ENCODE assay signal across 15 cellular contexts in genomic region chr2:73977466-73977865, GRCh38.
"Had no signal": no experiment of that assay in that cellular context is flagged by ENCODE, and none has a peak within 500 bp of the region (broad histone marks: within the 10 kb centered on the region; RNA-seq: fewer than 3 reads in every experiment).

No MANE protein-coding gene starts in this region.

- H3K4me1 ChIP-seq: uterus had no signal

- DNase-seq: activated CD4-positive, alpha-beta T cell treated with anti-CD3 and anti-CD28 coated beads, Interleukin-2, amount 50 U/mL, for 4 hours; activated CD4-positive, CD25-positive, alpha-beta regulatory T cell; activated gamma-delta T cell; activated T-cell treated with anti-CD3 and anti-CD28 coated beads, Interleukin-2, amount 50 U/mL, for 4 hours; erythroblast; left colon; lower lobe of right lung; pancreas; stimulated activated CD4-positive, alpha-beta T cell treated with anti-CD3 and anti-CD28 coated beads, Interleukin-12 subunit alpha, Interleukin-12 subunit beta, amount 100 ng/mL, for 4 hours; stimulated activated CD4-positive, alpha-beta T cell treated with anti-CD3 and anti-CD28 coated beads, Interleukin-2, amount 100 ng/mL, for 24 hours; SW 1271; uterus had no signal

- ATAC-seq: activated T-cell treated with anti-CD3 and anti-CD28 coated beads, Interleukin-2, amount 50 U/mL, for 4 hours; gastroesophageal sphincter; left colon; lower lobe of right lung; pancreas had no signal

- H3K4me3 Mint-ChIP-seq: activated T-cell treated with anti-CD3 and anti-CD28 coated beads, Interleukin-2, amount 50 U/mL, for 4 hours had no signal

- H3K9me3 ChIP-seq: ascending aorta, gastroesophageal sphincter, lower lobe of right lung, pancreas, tibial nerve, uterus had no signal

- H3K9me3 Mint-ChIP-seq: activated T-cell treated with anti-CD3 and anti-CD28 coated beads, Interleukin-2, amount 50 U/mL, for 4 hours had no signal

- H3K36me3 ChIP-seq: ascending aorta, gastroesophageal sphincter, lower lobe of right lung, pancreas, tibial nerve, uterus had no signal

- H3K4me3 ChIP-seq: ascending aorta, gastroesophageal sphincter, lower lobe of right lung, pancreas, tibial nerve, uterus had no signal

- H3K27ac ChIP-seq: ascending aorta, gastroesophageal sphincter, lower lobe of right lung, pancreas, tibial nerve, uterus had no signal

- H3K27me3 ChIP-seq: ascending aorta, pancreas, uterus had no signal
